34 cellular contexts compared by ENCODE assay signal in genomic region chr9:92517046-92517445, GRCh38. TPM values are rescaled to one million over a fixed set of nuclear protein-coding genes. Genes with fewer than 3 reads are reported as not detected.
"Had no signal": no experiment of that assay in that cellular context is flagged by ENCODE, and none has a peak within 500 bp of the region (broad histone marks: within the 10 kb centered on the region; RNA-seq: fewer than 3 reads in every experiment).

No MANE protein-coding gene starts in this region.

- DNase-seq: activated CD4-positive, alpha-beta T cell treated with anti-CD3 and anti-CD28 coated beads for 48 hours; activated CD4-positive, alpha-beta T cell treated with anti-CD3 and anti-CD28 coated beads, Interleukin-2, amount 50 U/mL, for 48 hours; activated CD8-positive, alpha-beta memory T cell treated with anti-CD3 and anti-CD28 coated beads, Interleukin-2, amount 50 U/mL, for 48 hours; activated gamma-delta T cell treated with Interleukin-2 at 50 U/mL for 16 hours; activated naive CD4-positive, alpha-beta T cell treated with anti-CD3 and anti-CD28 coated beads, Interleukin-2, amount 50 U/mL, for 16 hours; activated T-cell treated with anti-CD3 and anti-CD28 coated beads, Interleukin-2, amount 50 U/mL, for 24 hours; amygdala; caudate nucleus; endodermal cell; foreskin keratinocyte; heart left ventricle; immature natural killer cell; kidney; left colon; mammary epithelial cell; midbrain; naive thymus-derived CD8-positive, alpha-beta T cell; occipital lobe; psoas muscle; stimulated activated CD4-positive, alpha-beta T cell treated with anti-CD3 and anti-CD28 coated beads, Interleukin-1b, Interleukin-23, amount 100 ng/mL, for 48 hours; stimulated activated CD4-positive, alpha-beta T cell treated with anti-CD3 and anti-CD28 coated beads, Interleukin-4, amount 100 ng/mL, for 4 hours; stimulated activated naive B cell treated with anti-CD40 and anti-IgM and Interleukin-4, amounts not matched to agents 10 μg/mL and 1 μg/mL and 100 μg/mL, for 72 hours; stomach; T-helper 9 cell; thyroid gland; upper lobe of right lung had no signal

- H3K4me3 Mint-ChIP-seq: activated T-cell treated with anti-CD3 and anti-CD28 coated beads, Interleukin-2, amount 50 U/mL, for 24 hours; activated T-helper 17 cell treated with anti-CD3 and anti-CD28 coated beads, Interleukin-2, amount 50 U/mL, for 72 hours; dendritic cell treated with granulocyte-macrophage colony-stimulating factor and Interleukin-4, amounts not matched to agents 40 ng/mL and 50 ng/mL, for 4 days; endodermal cell; immature natural killer cell; naive thymus-derived CD8-positive, alpha-beta T cell; neural crest cell; stimulated activated naive B cell treated with anti-CD40 and anti-IgM and Interleukin-4, amounts not matched to agents 10 μg/mL and 1 μg/mL and 100 μg/mL, for 72 hours; T-helper 1 cell treated with Interleukin-12 subunit alpha and Interleukin-12 subunit beta and Interleukin-4 antibody, amounts not matched to agents 30 μg/mL and 1 μg/mL, for 36 hours had no signal

- H3K4me1 ChIP-seq: foreskin keratinocyte, parathyroid adenoma, thyroid gland, upper lobe of right lung had no signal

- H3K9me3 Mint-ChIP-seq: activated T-cell treated with anti-CD3 and anti-CD28 coated beads, Interleukin-2, amount 50 U/mL, for 24 hours; activated T-helper 17 cell treated with anti-CD3 and anti-CD28 coated beads, Interleukin-2, amount 50 U/mL, for 72 hours; dendritic cell treated with granulocyte-macrophage colony-stimulating factor and Interleukin-4, amounts not matched to agents 40 ng/mL and 50 ng/mL, for 4 days; immature natural killer cell; stimulated activated naive B cell treated with anti-CD40 and anti-IgM and Interleukin-4, amounts not matched to agents 10 μg/mL and 1 μg/mL and 100 μg/mL, for 72 hours; T-helper 1 cell treated with Interleukin-12 subunit alpha and Interleukin-12 subunit beta and Interleukin-4 antibody, amounts not matched to agents 30 μg/mL and 1 μg/mL, for 36 hours had no signal

- H3K4me1 Mint-ChIP-seq: activated T-helper 17 cell treated with anti-CD3 and anti-CD28 coated beads, Interleukin-2, amount 50 U/mL, for 72 hours; immature natural killer cell; naive thymus-derived CD8-positive, alpha-beta T cell had no signal

- H3K27me3 ChIP-seq: esophagus muscularis mucosa, foreskin keratinocyte, heart left ventricle, stomach, thyroid gland, upper lobe of right lung had no signal

- H3K9me3 ChIP-seq: esophagus muscularis mucosa, heart left ventricle, psoas muscle, stomach, thyroid gland, upper lobe of right lung had no signal

- ATAC-seq: activated CD4-positive, CD25-positive, alpha-beta regulatory T cell treated with anti-CD3 and anti-CD28 coated beads, Interleukin-2, amount 50 U/mL, for 24 hours; activated T-helper 17 cell treated with anti-CD3 and anti-CD28 coated beads, Interleukin-2, amount 50 U/mL, for 72 hours; foreskin keratinocyte; heart left ventricle; left colon; naive thymus-derived CD8-positive, alpha-beta T cell; psoas muscle; stimulated activated naive B cell treated with anti-CD40 and anti-IgM and Interleukin-4, amounts not matched to agents 10 μg/mL and 1 μg/mL and 100 μg/mL, for 72 hours; upper lobe of right lung had no signal

- H3K27me3 Mint-ChIP-seq: activated T-cell treated with anti-CD3 and anti-CD28 coated beads, Interleukin-2, amount 50 U/mL, for 24 hours; activated T-helper 17 cell treated with anti-CD3 and anti-CD28 coated beads, Interleukin-2, amount 50 U/mL, for 72 hours; dendritic cell treated with granulocyte-macrophage colony-stimulating factor and Interleukin-4, amounts not matched to agents 40 ng/mL and 50 ng/mL, for 4 days; naive thymus-derived CD8-positive, alpha-beta T cell; stimulated activated naive B cell treated with anti-CD40 and anti-IgM and Interleukin-4, amounts not matched to agents 10 μg/mL and 1 μg/mL and 100 μg/mL, for 72 hours had no signal

- H3K36me3 ChIP-seq: esophagus muscularis mucosa, stomach, thyroid gland had no signal

- H3K27ac Mint-ChIP-seq: activated T-cell treated with anti-CD3 and anti-CD28 coated beads, Interleukin-2, amount 50 U/mL, for 24 hours; activated T-helper 17 cell treated with anti-CD3 and anti-CD28 coated beads, Interleukin-2, amount 50 U/mL, for 72 hours; dendritic cell treated with granulocyte-macrophage colony-stimulating factor and Interleukin-4, amounts not matched to agents 40 ng/mL and 50 ng/mL, for 4 days; endodermal cell; immature natural killer cell; naive thymus-derived CD8-positive, alpha-beta T cell; stimulated activated naive B cell treated with anti-CD40 and anti-IgM and Interleukin-4, amounts not matched to agents 10 μg/mL and 1 μg/mL and 100 μg/mL, for 72 hours; T-helper 1 cell treated with Interleukin-12 subunit alpha and Interleukin-12 subunit beta and Interleukin-4 antibody, amounts not matched to agents 30 μg/mL and 1 μg/mL, for 36 hours had no signal

- H3K4me3 ChIP-seq: esophagus muscularis mucosa, heart left ventricle, psoas muscle, smooth muscle cell, stomach, thyroid gland, upper lobe of right lung had no signal

RNA-seq across cellular contexts. Expression of gene ECM2, which starts 18.7 kb away (rescaled TPM):
- total RNA-seq: activated T-helper 17 cell treated with anti-CD3 and anti-CD28 coated beads, Interleukin-2, amount 50 U/mL, for 72 hours; naive thymus-derived CD8-positive, alpha-beta T cell; neural crest cell had no signal

RNA-seq across cellular contexts. Expression of gene ASPN, which starts 34.7 kb away (rescaled TPM):
- total RNA-seq: activated T-helper 17 cell treated with anti-CD3 and anti-CD28 coated beads, Interleukin-2, amount 50 U/mL, for 72 hours; endodermal cell; foreskin keratinocyte; naive thymus-derived CD8-positive, alpha-beta T cell; neural crest cell had no signal
